ENCODE assay signal across 12 cellular contexts in the genomic region with DNA sequence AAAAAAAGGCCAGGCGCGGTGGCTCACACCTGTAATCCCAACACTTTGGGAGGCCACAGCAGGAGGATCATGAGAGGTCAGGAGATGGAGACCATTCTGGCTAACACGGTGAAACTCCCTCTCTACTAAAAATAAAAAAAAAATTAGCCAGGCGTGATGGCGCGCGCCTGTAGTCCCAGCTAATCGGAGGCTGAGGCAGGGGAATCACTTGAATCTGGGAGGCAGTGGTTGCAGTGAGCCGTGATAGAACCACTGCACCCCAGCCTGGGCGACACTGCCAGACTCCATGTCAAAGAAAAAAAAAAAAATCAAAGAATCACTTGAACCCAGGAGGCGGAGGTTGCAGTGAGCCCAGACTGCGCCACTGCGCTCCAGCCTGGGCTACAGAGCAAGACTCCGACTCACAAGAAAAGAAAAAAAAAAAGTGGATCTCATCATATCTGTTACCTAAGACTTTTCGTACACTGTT. TPM values are rescaled to one million over a fixed set of nuclear protein-coding genes. Genes with fewer than 3 reads are reported as not detected.
DNase-seq lines count a peak whose midpoint lies in the region; ATAC-seq, FAIRE-seq and TF ChIP-seq lines count a peak whose summit lies in the region.
"Had no signal": no experiment of that assay in that cellular context is flagged by ENCODE, and none has a peak within 500 bp of the region (broad histone marks: within the 10 kb centered on the region; RNA-seq: fewer than 3 reads in every experiment).

No MANE protein-coding gene starts in this region.

- no peak overlapping the region for H3K9ac ChIP-seq in GM12878 (ENCODE audit: control insufficient read depth, insufficient read depth, low read length)

- H3K4me3 ChIP-seq in Caco-2 (ENCODE audit: low read depth, low read length), result no peak overlapping the region
- peak overlapping the region; percentile 59; the same call in 1 of the 2 replicates for H3K4me3 ChIP-seq in GM12878
- H3K4me3 ChIP-seq: cardiac muscle cell had no signal

- H3K27me3 Mint-ChIP-seq in Caco-2 (ENCODE audit: insufficient read depth, unreplicated experiment) (no peaks in the 10 kb centered on the region), IgD-negative memory B cell (no peaks in the 10 kb centered on the region), neural crest cell (ENCODE audit: low read depth) (peaks cover 17% of the 10 kb centered on the region)

- H3K9me3 Mint-ChIP-seq in Caco-2 (ENCODE audit: unreplicated experiment), result no peaks in the 10 kb centered on the region
- H3K9me3 Mint-ChIP-seq in IgD-negative memory B cell, result peaks cover 0 to 1% (median 0%) of the 10 kb centered on the region in 3 donors
- no peaks in the 10 kb centered on the region for H3K9me3 Mint-ChIP-seq in neural crest cell

- POLR2A ChIA-PET in Caco-2 (lab: Charles Lee), result no interaction called here
- POLR2A ChIA-PET in GM12878 (lab: Charles Lee), result interaction anchor here (0.6 kb wide), 2 partner anchors 11 to 259 kb away, joined by 3 to 5 read pairs; no protein-coding TSS in a partner anchor

- no peak for FAIRE-seq in GM12878 (lab: Jason Lieb, UNC)

- BruUV-seq in Caco-2 (replicated peaks; lab: Mats Ljungman, UMichigan), result no TSS peak
- BruUV-seq in GM12878 (replicated peaks; lab: Mats Ljungman, UMichigan), result no TSS peak

- peak overlapping the region; percentile 62; the same call in 1 of the 2 replicates for H3K4me2 ChIP-seq in GM12878 (ENCODE audit: control insufficient read depth, insufficient read depth)

- RAD21 ChIA-PET in GM12878 (lab: Charles Lee; ENCODE audit: unreplicated experiment), result no interaction called here

- DNase-seq in Caco-2, result no peak
- no peak for DNase-seq in GM12878 (ENCODE audit: low read depth, low spot score)
- DNase-seq in neural crest cell (ENCODE audit: low read depth, low spot score), result no peak
- no peak for DNase-seq in Right ventricle myocardium superior
- no peak for DNase-seq in NCI-H82 treated with DMSO at 0.1 percent for 48 hours (lab: John Stamatoyannopoulos, UW; ENCODE audit: unreplicated experiment)
- DNase-seq in HT-29 (ENCODE audit: low spot score), result no peak
- DNase-seq: GOT3; NCI-H2081 treated with DMSO at 0.1 percent for 48 hours; retina; stimulated activated CD4-positive, alpha-beta T cell treated with anti-CD3 and anti-CD28 coated beads, Interleukin-4, amount 100 ng/mL, for 24 hours had no signal

- peaks cover 6% of the 10 kb centered on the region for H4K20me1 ChIP-seq in GM12878 (ENCODE audit: control insufficient read depth, insufficient read depth)

- H3K36me3 ChIP-seq in Caco-2 (ENCODE audit: control insufficient read depth, insufficient read depth, low read length) (peaks cover 27% of the 10 kb centered on the region), GM12878 (ENCODE audit: control insufficient read depth in 2 of 2, insufficient read depth in 2 of 2, low read length in 1 of 2) (peaks cover 8 to 28% of the 10 kb centered on the region in 2 experiments)

- H3K36me3 Mint-ChIP-seq in Caco-2 (ENCODE audit: insufficient read depth, unreplicated experiment), result peaks cover 100% of the 10 kb centered on the region
- H3K36me3 Mint-ChIP-seq in IgD-negative memory B cell, result peaks cover 8% of the 10 kb centered on the region
- H3K36me3 Mint-ChIP-seq in neural crest cell (ENCODE audit: low read depth), result peaks cover 35% of the 10 kb centered on the region

- H3K4me1 ChIP-seq in Caco-2 (peaks cover 45% of the 10 kb centered on the region), GM12878 (ENCODE audit: control insufficient read depth, insufficient read depth, low read length) (peaks cover 2% of the 10 kb centered on the region; the same call in 1 of the 2 replicates)

- intact Hi-C loops in Caco-2 (cut with micrococcal nuclease; ENCODE audit: unreplicated experiment) (no loop called here), GM12878 (cut with micrococcal nuclease; ENCODE audit: unreplicated experiment) (loop anchor here (10.0 kb wide), 1 partner anchor 147 kb away; no protein-coding TSS in a partner anchor), Right ventricle myocardium superior (cut with DNase I) (no loop called here)

- TF ChIP-seq CTCF in Caco-2 (IDR thresholded peaks at IDR 0.05; ENCODE audit: insufficient read depth in 1 of 2, low read depth in 1 of 2, low read length in 1 of 2, severe bottlenecking in 1 of 2, unreplicated experiment in 1 of 2) (no peak), GM12878 (IDR thresholded peaks at IDR 0.05 in 2 of 3, conservative IDR thresholded peaks at IDR 0.05 in 1 of 3; ENCODE audit: control insufficient read depth in 2 of 3, extremely low read depth in 1 of 3, insufficient read depth in 1 of 3, low read depth in 3 of 3, low read length in 3 of 3) (no peak), neural crest cell (conservative IDR thresholded peaks at IDR 0.05) (no peak)

- no peaks in the 10 kb centered on the region for H3K27me3 ChIP-seq in Caco-2 (replicated peaks; ENCODE audit: control insufficient read depth, insufficient read depth, low read length)
- H3K27me3 ChIP-seq in GM12878 (replicated peaks in 1 of 2; ENCODE audit: control insufficient read depth in 2 of 2, insufficient read depth in 2 of 2, low read length in 1 of 2), result no peaks in the 10 kb centered on the region
- H3K27me3 ChIP-seq: cardiac muscle cell had no signal

- H3K9me3 ChIP-seq in Caco-2 (no peaks in the 10 kb centered on the region), GM12878 (replicated peaks; ENCODE audit: control insufficient read depth, insufficient read depth, low read length) (no peaks in the 10 kb centered on the region)

- in situ Hi-C loops in GM12878 (cut with MboI), result no loop called here

- CTCF ChIA-PET in Caco-2 (lab: Charles Lee) (interaction anchor here (0.7 kb wide), 1 partner anchor 35 kb away, joined by 3 read pairs; no protein-coding TSS in a partner anchor), GM12878 (lab: Yijun Ruan, JAX) (no interaction called here)

- no peak for TF ChIP-seq POLR2A in GM12878 (IDR thresholded peaks at IDR 0.05; ENCODE audit: low read depth, low read length)

- H3K27ac ChIP-seq in GM12878 (ENCODE audit: control insufficient read depth, insufficient read depth), result no peak overlapping the region
- H3K27ac ChIP-seq: cardiac muscle cell had no signal

- ATAC-seq in GM12878, result no peak
- no peak for ATAC-seq in Right ventricle myocardium superior (ENCODE audit: poor library complexity)

- WGBS in GM12878 (ENCODE audit: insufficient coverage, insufficient replicate concordance, low lambda C conversion rate, missing lambda C conversion rate), result over 99% methylated on average over 10 of the region's 15 CpGs

- TF ChIP-seq EP300 in GM12878 (IDR thresholded peaks at IDR 0.05; ENCODE audit: borderline replicate concordance in 1 of 2, control insufficient read depth in 1 of 2, low read depth in 2 of 2, low read length in 2 of 2), result no peak

- peak overlapping the region; percentile 45 for H3K4me3 Mint-ChIP-seq in Caco-2 (ENCODE audit: unreplicated experiment)
- peak overlapping the region; percentile 25 to 73 (median 66) for H3K4me3 Mint-ChIP-seq in IgD-negative memory B cell
- peak overlapping the region; percentile 72 for H3K4me3 Mint-ChIP-seq in neural crest cell

- SMC1A ChIA-PET in GM12878 (lab: Charles Lee; ENCODE audit: uncharacterized antibody, unreplicated experiment), result no interaction called here

- H3K4me1 Mint-ChIP-seq in Caco-2 (ENCODE audit: low read depth, unreplicated experiment), result peaks cover 36% of the 10 kb centered on the region
- H3K4me1 Mint-ChIP-seq in IgD-negative memory B cell, result peaks cover 44 to 49% (median 44%) of the 10 kb centered on the region in 3 donors
- peaks cover 53% of the 10 kb centered on the region for H3K4me1 Mint-ChIP-seq in neural crest cell

- H2AFZ ChIP-seq in GM12878 (ENCODE audit: control insufficient read depth, low read depth, low read length), result no peak overlapping the region

- TF ChIP-seq RAD21 in GM12878 (IDR thresholded peaks at IDR 0.05; ENCODE audit: insufficient read depth, low read depth, low read length), result no peak

- peak overlapping the region; percentile 65 for H3K27ac Mint-ChIP-seq in Caco-2 (ENCODE audit: unreplicated experiment)
- H3K27ac Mint-ChIP-seq in IgD-negative memory B cell, result peak overlapping the region in 2 of 3 donors; percentile 74 to 81
- peak overlapping the region; percentile 37 for H3K27ac Mint-ChIP-seq in neural crest cell (ENCODE audit: unreplicated experiment)

- H3K79me2 ChIP-seq in GM12878 (ENCODE audit: control insufficient read depth, insufficient read depth, low read length), result peaks cover 95% of the 10 kb centered on the region

RNA-seq across cellular contexts. Expression of gene RBM39, which starts 4.2 kb away (rescaled TPM):
- total RNA-seq in Caco-2 (2022), result 750 and 777 TPM in 2 replicates
- 191 TPM for polyA plus RNA-seq in IgD-negative memory B cell
- 1,290 and 1,415 TPM in 2 replicates for total RNA-seq in GM12878 (2013; cell fraction: nucleolus; rRNA removed)
- 261 and 305 TPM in 2 replicates for total RNA-seq in GM12878 (2014; rRNA removed)
- total RNA-seq in GM12878 (2014; rRNA removed; fragmentation: Illumina TruSeq; extraction: Trizol), result 280 and 283 TPM in 2 replicates
- 188 and 216 TPM in 2 replicates for total RNA-seq in GM12878 (2021)
- 205 TPM for polyA plus RNA-seq in GM12878 (2011; ENCODE audit: low read depth)
- polyA plus RNA-seq in GM12878 (2011; rRNA removed), result 248 and 261 TPM in 2 replicates
- 74.5 and 95.9 TPM in 2 replicates for polyA plus RNA-seq in GM12878 (2011; cell fraction: cytosol; rRNA removed)
- polyA plus RNA-seq in GM12878 (2011; cell fraction: nucleus; rRNA removed), result 645 and 683 TPM in 2 replicates
- 233 and 286 TPM in 2 replicates for polyA plus RNA-seq in GM12878 (2012)
- 205 and 235 TPM in 2 replicates for polyA plus RNA-seq in GM12878 (2014; fragmentation: Illumina TruSeq; extraction: Trizol)
- polyA plus RNA-seq in GM12878 (2014; fragmentation: Nextera tagmentation; extraction: Ambion mirVana), result 100 to 1,000 TPM; 135 to 150 TPM
- polyA plus RNA-seq in GM12878 (2014; rRNA removed), result 163 and 180 TPM in 2 replicates
- polyA plus RNA-seq in GM12878 (2016; fragmentation: Nextera tagmentation; extraction: Ambion mirVana), result 100 to 1,000 TPM; 219 to 232 TPM
- 139 and 204 TPM in 2 replicates for polyA minus RNA-seq in GM12878 (2011; rRNA and poly(A)+ RNA removed)
- 50.1 and 57.2 TPM in 2 replicates for polyA minus RNA-seq in GM12878 (2011; cell fraction: cytosol; rRNA and poly(A)+ RNA removed)
- polyA minus RNA-seq in GM12878 (2011; cell fraction: nucleus; rRNA and poly(A)+ RNA removed), result 246 and 301 TPM in 2 replicates
- total RNA-seq in neural crest cell, result 333 and 357 TPM in 2 replicates
- 134 TPM for total RNA-seq in Right ventricle myocardium superior
- total RNA-seq in HT-29 (2014; rRNA removed; shearing (Covaris generic)), result 390 and 396 TPM in 2 replicates

RNA-seq across cellular contexts. Expression of gene PHF20, which starts 33.9 kb away (rescaled TPM):
- total RNA-seq in Caco-2 (2022), result 101 and 109 TPM in 2 replicates
- polyA plus RNA-seq in IgD-negative memory B cell, result 107 TPM
- total RNA-seq in GM12878 (2013; cell fraction: nucleolus; rRNA removed), result 74.8 and 82.6 TPM in 2 replicates
- 35.5 and 44.0 TPM in 2 replicates for total RNA-seq in GM12878 (2014; rRNA removed)
- 45.0 and 45.1 TPM in 2 replicates for total RNA-seq in GM12878 (2014; rRNA removed; fragmentation: Illumina TruSeq; extraction: Trizol)
- 41.7 and 49.0 TPM in 2 replicates for total RNA-seq in GM12878 (2021)
- 42.5 TPM for polyA plus RNA-seq in GM12878 (2011; ENCODE audit: low read depth)
- polyA plus RNA-seq in GM12878 (2011; rRNA removed), result 31.6 and 43.4 TPM in 2 replicates
- polyA plus RNA-seq in GM12878 (2011; cell fraction: cytosol; rRNA removed), result 25.0 and 30.3 TPM in 2 replicates
- polyA plus RNA-seq in GM12878 (2011; cell fraction: nucleus; rRNA removed), result 37.1 and 53.9 TPM in 2 replicates
- polyA plus RNA-seq in GM12878 (2012), result 38.7 and 45.3 TPM in 2 replicates
- polyA plus RNA-seq in GM12878 (2014; fragmentation: Illumina TruSeq; extraction: Trizol), result 48.5 and 52.0 TPM in 2 replicates
- polyA plus RNA-seq in GM12878 (2014; fragmentation: Nextera tagmentation; extraction: Ambion mirVana), result 10 to 100 TPM; 90.7 to 91.2 TPM
- polyA plus RNA-seq in GM12878 (2014; rRNA removed), result 44.9 TPM in 2 replicates
- polyA plus RNA-seq in GM12878 (2016; fragmentation: Nextera tagmentation; extraction: Ambion mirVana), result 10 to 100 TPM; 53.1 to 53.5 TPM
- 46.9 and 55.6 TPM in 2 replicates for polyA minus RNA-seq in GM12878 (2011; rRNA and poly(A)+ RNA removed)
- polyA minus RNA-seq in GM12878 (2011; cell fraction: cytosol; rRNA and poly(A)+ RNA removed), result 14.4 and 18.6 TPM in 2 replicates
- polyA minus RNA-seq in GM12878 (2011; cell fraction: nucleus; rRNA and poly(A)+ RNA removed), result 23.5 and 48.9 TPM in 2 replicates
- 53.0 and 57.1 TPM in 2 replicates for total RNA-seq in neural crest cell
- total RNA-seq in Right ventricle myocardium superior, result 37.2 TPM
- total RNA-seq in HT-29 (2014; rRNA removed; shearing (Covaris generic)), result 39.0 and 47.2 TPM in 2 replicates

RNA-seq across cellular contexts. Expression of gene ROMO1, which starts 38.7 kb away (rescaled TPM):
- total RNA-seq in Caco-2 (2022), result 354 and 357 TPM in 2 replicates
- 323 TPM for polyA plus RNA-seq in IgD-negative memory B cell
- 3.6 and 6.1 TPM in 2 replicates for total RNA-seq in GM12878 (2013; cell fraction: nucleolus; rRNA removed)
- total RNA-seq in GM12878 (2014; rRNA removed), result 319 and 354 TPM in 2 replicates
- total RNA-seq in GM12878 (2014; rRNA removed; fragmentation: Illumina TruSeq; extraction: Trizol), result 50.9 and 66.5 TPM in 2 replicates
- 154 and 161 TPM in 2 replicates for total RNA-seq in GM12878 (2021)
- polyA plus RNA-seq in GM12878 (2011; ENCODE audit: low read depth), result 238 TPM
- 50.2 and 103 TPM in 2 replicates for polyA plus RNA-seq in GM12878 (2011; rRNA removed)
- polyA plus RNA-seq in GM12878 (2011; cell fraction: cytosol; rRNA removed), result 335 and 406 TPM in 2 replicates
- polyA plus RNA-seq in GM12878 (2011; cell fraction: nucleus; rRNA removed), result 128 and 138 TPM in 2 replicates
- 209 and 246 TPM in 2 replicates for polyA plus RNA-seq in GM12878 (2012)
- polyA plus RNA-seq in GM12878 (2014; fragmentation: Illumina TruSeq; extraction: Trizol), result 3.7 and 23.2 TPM in 2 replicates
- polyA plus RNA-seq in GM12878 (2014; fragmentation: Nextera tagmentation; extraction: Ambion mirVana), result 100 to 1,000 TPM; 565 to 631 TPM
- 349 and 538 TPM in 2 replicates for polyA plus RNA-seq in GM12878 (2014; rRNA removed)
- polyA plus RNA-seq in GM12878 (2016; fragmentation: Nextera tagmentation; extraction: Ambion mirVana), result 100 to 1,000 TPM; 502 to 547 TPM
- 14.2 and 36.2 TPM in 2 replicates for polyA minus RNA-seq in GM12878 (2011; rRNA and poly(A)+ RNA removed)
- 25.7 and 29.7 TPM in 2 replicates for polyA minus RNA-seq in GM12878 (2011; cell fraction: cytosol; rRNA and poly(A)+ RNA removed)
- polyA minus RNA-seq in GM12878 (2011; cell fraction: nucleus; rRNA and poly(A)+ RNA removed), result 11.8 and 20.9 TPM in 2 replicates
- total RNA-seq in neural crest cell, result 151 and 158 TPM in 2 replicates
- total RNA-seq in Right ventricle myocardium superior, result 198 TPM
- total RNA-seq in HT-29 (2014; rRNA removed; shearing (Covaris generic)), result 653 and 669 TPM in 2 replicates

RNA-seq across cellular contexts. Expression of gene NFS1, which starts 38.7 kb away (rescaled TPM):
- total RNA-seq in Caco-2 (2022), result 69.8 and 77.1 TPM in 2 replicates
- 18.1 TPM for polyA plus RNA-seq in IgD-negative memory B cell
- total RNA-seq in GM12878 (2013; cell fraction: nucleolus; rRNA removed), result 33.5 and 39.1 TPM in 2 replicates
- total RNA-seq in GM12878 (2014; rRNA removed), result 36.9 and 46.6 TPM in 2 replicates
- total RNA-seq in GM12878 (2014; rRNA removed; fragmentation: Illumina TruSeq; extraction: Trizol), result 26.9 and 28.2 TPM in 2 replicates
- total RNA-seq in GM12878 (2021), result 40.2 and 41.0 TPM in 2 replicates
- 28.4 TPM for polyA plus RNA-seq in GM12878 (2011; ENCODE audit: low read depth)
- polyA plus RNA-seq in GM12878 (2011; rRNA removed), result 55.3 and 62.9 TPM in 2 replicates
- polyA plus RNA-seq in GM12878 (2011; cell fraction: cytosol; rRNA removed), result 66.6 and 112 TPM in 2 replicates
- 77.6 and 111 TPM in 2 replicates for polyA plus RNA-seq in GM12878 (2011; cell fraction: nucleus; rRNA removed)
- polyA plus RNA-seq in GM12878 (2012), result 19.9 and 31.2 TPM in 2 replicates
- 32.3 and 34.4 TPM in 2 replicates for polyA plus RNA-seq in GM12878 (2014; fragmentation: Illumina TruSeq; extraction: Trizol)
- polyA plus RNA-seq in GM12878 (2014; fragmentation: Nextera tagmentation; extraction: Ambion mirVana), result 10 to 100 TPM in 1 of 2 experiments, 1 to 10 TPM in 1; 9.2 to 17.8 TPM
- 69.2 and 74.1 TPM in 2 replicates for polyA plus RNA-seq in GM12878 (2014; rRNA removed)
- polyA plus RNA-seq in GM12878 (2016; fragmentation: Nextera tagmentation; extraction: Ambion mirVana), result 10 to 100 TPM; 41.1 to 45.0 TPM
- polyA minus RNA-seq in GM12878 (2011; rRNA and poly(A)+ RNA removed), result 43.2 and 49.5 TPM in 2 replicates
- 9.8 and 15.6 TPM in 2 replicates for polyA minus RNA-seq in GM12878 (2011; cell fraction: cytosol; rRNA and poly(A)+ RNA removed)
- polyA minus RNA-seq in GM12878 (2011; cell fraction: nucleus; rRNA and poly(A)+ RNA removed), result 8.1 and 15.0 TPM in 2 replicates
- total RNA-seq in neural crest cell, result 19.4 and 21.3 TPM in 2 replicates
- 53.2 TPM for total RNA-seq in Right ventricle myocardium superior
- total RNA-seq in HT-29 (2014; rRNA removed; shearing (Covaris generic)), result 132 and 139 TPM in 2 replicates
